ENCODE assay signal across 19 cellular contexts in the genomic region with DNA sequence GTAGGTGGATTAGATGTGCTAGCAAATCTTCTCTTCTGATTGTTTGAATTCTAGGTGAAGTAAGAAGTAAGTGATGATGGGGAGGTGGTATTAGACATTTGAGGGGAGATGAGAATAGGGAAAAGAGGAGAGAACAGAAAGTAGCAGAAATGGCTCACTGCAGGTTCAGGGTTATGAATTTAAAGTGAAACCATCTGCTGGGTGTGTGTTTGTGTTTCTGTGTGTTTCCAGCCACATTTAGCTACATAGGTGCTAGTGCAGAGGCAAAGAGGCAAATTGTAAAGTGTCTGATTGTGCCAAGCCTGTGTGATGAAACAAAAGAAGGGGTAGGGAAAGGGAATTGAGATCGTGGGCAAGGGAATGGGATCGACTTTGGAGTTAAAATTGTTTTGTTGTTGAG. TPM values are rescaled to one million over a fixed set of nuclear protein-coding genes. Genes with fewer than 3 reads are reported as not detected.
DNase-seq lines count a peak whose midpoint lies in the region; ATAC-seq, FAIRE-seq and TF ChIP-seq lines count a peak whose summit lies in the region.
"Had no signal": no experiment of that assay in that cellular context is flagged by ENCODE, and none has a peak within 500 bp of the region (broad histone marks: within the 10 kb centered on the region; RNA-seq: fewer than 3 reads in every experiment).

No MANE protein-coding gene starts in this region.

- ATAC-seq in A549 (no peak), activated B cell treated with CpG ODN at 0.5 μM for 24 hours (ENCODE audit: low read depth) (no peak), SK-N-SH treated with all-trans-retinoic acid at 6 μM for 48 hours (no peak; the same call in 2 of the 3 replicates)
- ATAC-seq: K562, Right ventricle myocardium inferior had no signal

- peaks cover 49% of the 10 kb centered on the region for H3K4me1 ChIP-seq in A549
- peaks cover 29% of the 10 kb centered on the region for H3K4me1 ChIP-seq in CD4-positive, alpha-beta memory T cell (ENCODE audit: insufficient read depth, low read length)
- H3K4me1 ChIP-seq: BE2C had no signal

- no peak overlapping the region for H3K4me3 ChIP-seq in A549
- no peak overlapping the region for H3K4me3 ChIP-seq in CD4-positive, alpha-beta memory T cell (ENCODE audit: low read length in 2 of 2)
- H3K4me3 ChIP-seq: K562 had no signal

- H3K27me3 ChIP-seq in CD4-positive, alpha-beta memory T cell (ENCODE audit: insufficient read depth, low read length), result no peaks in the 10 kb centered on the region
- H3K27me3 ChIP-seq: BE2C had no signal

- H3K4me2 ChIP-seq in A549, result peak overlapping the region; percentile 24; the same call in 1 of the 3 replicates

- no peak for TF ChIP-seq RAD21 in A549 (conservative IDR thresholded peaks at IDR 0.05 in 1 of 2, IDR thresholded peaks at IDR 0.05 in 1 of 2)

- intact Hi-C loops in CD4-positive, alpha-beta memory T cell (cut with micrococcal nuclease), result loop anchor here (5.0 kb wide), 1 partner anchor 33 kb away; no protein-coding TSS in a partner anchor
- intact Hi-C loops in activated B cell treated with CpG ODN at 0.5 μM for 24 hours (cut with micrococcal nuclease), result loop anchor here (5.0 kb wide), 2 partner anchors 33 to 48 kb away; no protein-coding TSS in a partner anchor

- no peak overlapping the region for H3K27ac ChIP-seq in A549
- H3K27ac ChIP-seq in CD4-positive, alpha-beta memory T cell (ENCODE audit: low read depth, low read length), result no peak overlapping the region

- TF ChIP-seq CTCF in A549 (IDR thresholded peaks at IDR 0.05) (no peak), activated B cell treated with CpG ODN at 0.5 μM for 24 hours (IDR thresholded peaks at IDR 0.05) (no peak)

- 75% methylated on average over 2 of the region's 2 CpGs for WGBS in A549 (ENCODE audit: missing lambda C conversion rate)

- no peaks in the 10 kb centered on the region for H3K36me3 ChIP-seq in CD4-positive, alpha-beta memory T cell (ENCODE audit: insufficient read depth, low read length)
- H3K36me3 ChIP-seq: BE2C had no signal

- TF ChIP-seq EP300 in A549 (IDR thresholded peaks at IDR 0.05), result no peak

- peaks cover 46 to 86% (median 64%) of the 10 kb centered on the region in 4 donors for H3K4me1 Mint-ChIP-seq in CD4-positive, alpha-beta memory T cell
- H3K4me1 Mint-ChIP-seq in activated B cell treated with CpG ODN at 0.5 μM for 24 hours, result peaks cover 39% of the 10 kb centered on the region
- H3K4me1 Mint-ChIP-seq in immature natural killer cell, result peaks cover 75 to 94% of the 10 kb centered on the region in 2 donors

- POLR2A ChIA-PET in A549 (lab: Yijun Ruan, JAX), result no interaction called here
- POLR2A ChIA-PET in CD4-positive, alpha-beta memory T cell (lab: Charles Lee; ENCODE audit: partially characterized antibody), result no interaction called here
- POLR2A ChIA-PET in activated B cell treated with CpG ODN at 0.5 μM for 24 hours (lab: Charles Lee), result no interaction called here

- no peaks in the 10 kb centered on the region for H3K9me3 Mint-ChIP-seq in CD4-positive, alpha-beta memory T cell
- H3K9me3 Mint-ChIP-seq in activated B cell treated with CpG ODN at 0.5 μM for 24 hours (no peaks in the 10 kb centered on the region), immature natural killer cell (no peaks in the 10 kb centered on the region)

- peaks cover 24 to 25% of the 10 kb centered on the region in 2 donors for H3K36me3 Mint-ChIP-seq in CD4-positive, alpha-beta memory T cell
- H3K36me3 Mint-ChIP-seq in activated B cell treated with CpG ODN at 0.5 μM for 24 hours (ENCODE audit: low read depth) (peaks cover 48% of the 10 kb centered on the region), immature natural killer cell (peaks cover 0 to 6% (median 0%) of the 10 kb centered on the region in 3 donors)

- no peak for FAIRE-seq in A549 (lab: Jason Lieb, UNC)
- FAIRE-seq: H54, K562 had no signal

- H3K4me3 Mint-ChIP-seq in CD4-positive, alpha-beta memory T cell, result peak overlapping the region in 6 of 8 donors; percentile 4 to 47 (median 8)
- H3K4me3 Mint-ChIP-seq in activated B cell treated with CpG ODN at 0.5 μM for 24 hours (peak overlapping the region; percentile 2), immature natural killer cell (peak overlapping the region in 4 of 5 donors; percentile 2 to 45 (median 21))

- CTCF ChIA-PET in A549 (lab: Yijun Ruan, JAX) (no interaction called here), activated B cell treated with CpG ODN at 0.5 μM for 24 hours (lab: Charles Lee) (no interaction called here)
- CTCF ChIA-PET in CD4-positive, alpha-beta memory T cell (lab: Charles Lee; ENCODE audit: partially characterized antibody), result no interaction called here

- no peaks in the 10 kb centered on the region for H3K27me3 Mint-ChIP-seq in CD4-positive, alpha-beta memory T cell
- no peaks in the 10 kb centered on the region for H3K27me3 Mint-ChIP-seq in activated B cell treated with CpG ODN at 0.5 μM for 24 hours
- H3K27me3 Mint-ChIP-seq in immature natural killer cell (ENCODE audit: low read depth in 3 of 3), result peaks cover 0 to 8% (median 0%) of the 10 kb centered on the region in 3 donors

- peak overlapping the region; percentile 9 to 91 (median 51) for H3K27ac Mint-ChIP-seq in CD4-positive, alpha-beta memory T cell
- peak overlapping the region; percentile 36 for H3K27ac Mint-ChIP-seq in activated B cell treated with CpG ODN at 0.5 μM for 24 hours
- peak overlapping the region; percentile 43 to 75 (median 57) for H3K27ac Mint-ChIP-seq in immature natural killer cell

- no peak for TF ChIP-seq POLR2A in A549 (IDR thresholded peaks at IDR 0.05; ENCODE audit: low read length)

- DNase-seq in A549 (ENCODE audit: low read depth in 1 of 2, low spot score in 1 of 2) (no peak), activated B cell treated with CpG ODN at 0.5 μM for 24 hours (no peak), immature natural killer cell (no peak), NCI-H2227 treated with DMSO at 0.1 percent for 48 hours (lab: John Stamatoyannopoulos, UW) (no peak)
- DNase-seq in CD4-positive, alpha-beta memory T cell, result no peak
- DNase-seq in stimulated activated CD4-positive, alpha-beta T cell treated with anti-CD3 and anti-CD28 coated beads, Interleukin-4, amount 100 ng/mL, for 24 hours, result no peak
- no peak for DNase-seq in stimulated activated CD4-positive, alpha-beta T cell treated with anti-CD3 and anti-CD28 coated beads, Interleukin-4, amount 100 ng/mL, for 4 hours
- DNase-seq: activated CD8-positive, alpha-beta memory T cell treated with anti-CD3 and anti-CD28 coated beads for 24 hours; activated naive CD4-positive, alpha-beta T cell treated with anti-CD3 and anti-CD28 coated beads, Interleukin-2, amount 50 U/mL, for 16 hours; BE2C; DMS79 treated with DMSO at 0.1 percent for 48 hours; mesenchymal stem cell; NCI-H1105; NCI-H2171 treated with DMSO at 0.1 percent for 48 hours; NK-92 treated with Interleukin-12 subunit alpha and Interleukin-12 subunit beta, amount 100 ng/mL, for 24 hours had no signal

- no peaks in the 10 kb centered on the region for H3K9me3 ChIP-seq in A549
- H3K9me3 ChIP-seq in CD4-positive, alpha-beta memory T cell (ENCODE audit: control insufficient read depth in 1 of 2, low read length in 2 of 2), result no peaks in the 10 kb centered on the region
- H3K9me3 ChIP-seq: BE2C had no signal

TF ChIP-seq in A549, 52 proteins besides CTCF, POLR2A, EP300 and RAD21 (continues in another document):
- TF ChIP-seq CEBPB (IDR thresholded peaks at IDR 0.05) (no peak), ZC3H11A (IDR thresholded peaks at IDR 0.05) (no peak), CBX2 (IDR thresholded peaks at IDR 0.05; ENCODE audit: borderline replicate concordance, low read depth) (no peak), SMC3 (IDR thresholded peaks at IDR 0.05) (no peak), NR3C1 (IDR thresholded peaks at IDR 0.05) (no peak), JUNB (IDR thresholded peaks at IDR 0.05) (no peak)
- TF ChIP-seq, protein P1, sequence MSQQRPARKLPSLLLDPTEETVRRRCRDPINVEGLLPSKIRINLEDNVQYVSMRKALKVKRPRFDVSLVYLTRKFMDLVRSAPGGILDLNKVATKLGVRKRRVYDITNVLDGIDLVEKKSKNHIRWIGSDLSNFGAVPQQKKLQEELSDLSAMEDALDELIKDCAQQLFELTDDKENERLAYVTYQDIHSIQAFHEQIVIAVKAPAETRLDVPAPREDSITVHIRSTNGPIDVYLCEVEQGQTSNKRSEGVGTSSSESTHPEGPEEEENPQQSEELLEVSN (IDR thresholded peaks at IDR 0.05; ENCODE audit: borderline replicate concordance, low read depth), result no peak

TF ChIP-seq in SK-N-SH treated with all-trans-retinoic acid at 6 μM for 48 hours, 23 proteins besides CTCF, POLR2A, EP300 and RAD21:
- TF ChIP-seq ZNF8 (CRISPR knock-in tag; IDR thresholded peaks at IDR 0.05), result no peak
- no peak for TF ChIP-seq CSDC2 (CRISPR knock-in tag; IDR thresholded peaks at IDR 0.05)
- no peak for TF ChIP-seq SNAI2 (CRISPR knock-in tag; IDR thresholded peaks at IDR 0.05)
TF ChIP-seq in SK-N-SH treated with all-trans-retinoic acid at 6 μM for 48 hours: peak in this region for 0.

RNA-seq across cellular contexts. Expression of gene ZFX, which starts 50.6 kb away (rescaled TPM):
- polyA plus RNA-seq in A549 (2011; rRNA removed) (29.1 and 30.1 TPM in 2 replicates), A549 (2017; fragmentation: RNase III; extraction: RNeasy Plus Mini Kit Qiagen cat#74134 plus additional on column Dnase treatment) (18.0 to 21.3 TPM (median 18.1 TPM) in 3 replicates), immature natural killer cell (10 to 100 TPM; 27.6 to 46.7 (median 38.6) TPM)
- 7.8 and 7.9 TPM in 2 replicates for polyA plus RNA-seq in A549 (2012; cell fraction: cytosol; rRNA removed)
- polyA plus RNA-seq in A549 (2012; cell fraction: nucleus; rRNA removed), result 7.9 and 9.4 TPM in 2 replicates
- 59.7 and 60.2 TPM in 2 replicates for polyA minus RNA-seq in A549 (2011; rRNA and poly(A)+ RNA removed)
- total RNA-seq in CD4-positive, alpha-beta memory T cell, result 10 to 100 TPM; 69.5 to 72.2 TPM
- polyA plus RNA-seq in CD4-positive, alpha-beta memory T cell, result 10 to 100 TPM; 33.7 to 43.8 TPM
- 55.4 and 67.0 TPM in 2 replicates for total RNA-seq in activated B cell treated with CpG ODN at 0.5 μM for 24 hours
